Comparison of ENCODE assay signal across 29 cellular contexts in the genomic region with DNA sequence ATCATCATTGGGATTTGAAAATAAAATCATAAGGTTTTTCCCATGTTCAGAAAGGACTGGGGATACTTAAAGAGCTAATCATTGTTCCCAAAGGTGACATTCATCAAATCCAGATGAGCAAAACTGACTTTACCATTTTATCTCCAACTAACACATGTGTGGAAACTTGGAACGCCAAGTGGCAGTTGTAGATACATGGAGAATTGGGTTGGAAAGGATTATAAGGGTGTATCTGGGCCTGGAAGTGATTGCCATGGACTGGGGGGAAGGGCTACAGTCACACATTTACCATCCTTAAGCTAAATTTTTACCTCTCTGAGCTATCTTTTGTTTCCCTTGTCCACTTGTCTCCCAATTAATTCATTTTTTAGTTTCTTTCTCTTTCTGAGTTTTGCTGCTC.
"Had no signal": no experiment of that assay in that cellular context is flagged by ENCODE, and none has a peak within 500 bp of the region (broad histone marks: within the 10 kb centered on the region; RNA-seq: fewer than 3 reads in every experiment).

No MANE protein-coding gene starts in this region.

- H3K36me3 Mint-ChIP-seq: natural killer cell; stimulated activated effector memory CD8-positive, alpha-beta T cell treated with anti-CD3 and anti-CD28 coated beads, Interleukin-12 subunit alpha, Interleukin-12 subunit beta, amount 100 ng/mL, for 72 hours; stimulated activated naive B cell treated with anti-CD40 and anti-IgM and Interleukin-4, amounts not matched to agents 10 μg/mL and 1 μg/mL and 100 μg/mL, for 72 hours had no signal

- H3K4me3 ChIP-seq: ovary, psoas muscle, right lobe of liver, sigmoid colon, stomach, thoracic aorta, thyroid gland, tibial nerve, upper lobe of left lung, vagina had no signal

- H3K79me2 ChIP-seq: parathyroid adenoma had no signal

- H3K9me3 Mint-ChIP-seq: natural killer cell; nephron; stimulated activated effector memory CD8-positive, alpha-beta T cell treated with anti-CD3 and anti-CD28 coated beads, Interleukin-12 subunit alpha, Interleukin-12 subunit beta, amount 100 ng/mL, for 72 hours; stimulated activated naive B cell treated with anti-CD40 and anti-IgM and Interleukin-4, amounts not matched to agents 10 μg/mL and 1 μg/mL and 100 μg/mL, for 72 hours; stimulated activated naive CD8-positive, alpha-beta T cell treated with anti-CD3 and anti-CD28 coated beads, Interleukin-15, Interleukin-2, amounts not matched to agents 100 ng/mL and 50 ng/mL, for 24 hours had no signal

- H3K27me3 Mint-ChIP-seq: progenitor cell of endocrine pancreas; stimulated activated naive B cell treated with anti-CD40 and anti-IgM and Interleukin-4, amounts not matched to agents 10 μg/mL and 1 μg/mL and 100 μg/mL, for 72 hours had no signal

- H3K4me1 ChIP-seq: parathyroid adenoma, psoas muscle, right lobe of liver, sigmoid colon, stomach, thyroid gland, upper lobe of left lung, vagina had no signal

- H3K27ac Mint-ChIP-seq: natural killer cell; nephron; progenitor cell of endocrine pancreas; stimulated activated effector memory CD8-positive, alpha-beta T cell treated with anti-CD3 and anti-CD28 coated beads, Interleukin-12 subunit alpha, Interleukin-12 subunit beta, amount 100 ng/mL, for 72 hours; stimulated activated naive B cell treated with anti-CD40 and anti-IgM and Interleukin-4, amounts not matched to agents 10 μg/mL and 1 μg/mL and 100 μg/mL, for 72 hours; stimulated activated naive CD8-positive, alpha-beta T cell treated with anti-CD3 and anti-CD28 coated beads, Interleukin-15, Interleukin-2, amounts not matched to agents 100 ng/mL and 50 ng/mL, for 24 hours had no signal

- H2AFZ ChIP-seq: parathyroid adenoma had no signal

- H3K9ac ChIP-seq: parathyroid adenoma had no signal

- H3K27me3 ChIP-seq: neutrophil, ovary, right lobe of liver, sigmoid colon, stomach, thyroid gland, tibial nerve, upper lobe of left lung, vagina had no signal

- H3K9me3 ChIP-seq: neutrophil, ovary, psoas muscle, right lobe of liver, stomach, thoracic aorta, thyroid gland, tibial nerve, upper lobe of left lung, vagina had no signal

- ATAC-seq: natural killer cell; psoas muscle; right cardiac atrium; right lobe of liver; stimulated activated effector memory CD8-positive, alpha-beta T cell treated with anti-CD3 and anti-CD28 coated beads, Interleukin-12 subunit alpha, Interleukin-12 subunit beta, amount 100 ng/mL, for 72 hours; stimulated activated naive B cell treated with anti-CD40 and anti-IgM and Interleukin-4, amounts not matched to agents 10 μg/mL and 1 μg/mL and 100 μg/mL, for 72 hours had no signal

- H3K4me3 Mint-ChIP-seq: natural killer cell; nephron; stimulated activated effector memory CD8-positive, alpha-beta T cell treated with anti-CD3 and anti-CD28 coated beads, Interleukin-12 subunit alpha, Interleukin-12 subunit beta, amount 100 ng/mL, for 72 hours; stimulated activated naive B cell treated with anti-CD40 and anti-IgM and Interleukin-4, amounts not matched to agents 10 μg/mL and 1 μg/mL and 100 μg/mL, for 72 hours; stimulated activated naive CD8-positive, alpha-beta T cell treated with anti-CD3 and anti-CD28 coated beads, Interleukin-15, Interleukin-2, amounts not matched to agents 100 ng/mL and 50 ng/mL, for 24 hours had no signal

- H3K36me3 ChIP-seq: neutrophil, ovary, right lobe of liver, sigmoid colon, stomach, thoracic aorta, thyroid gland, tibial nerve, upper lobe of left lung, vagina had no signal

- H3K4me1 Mint-ChIP-seq: natural killer cell; nephron; stimulated activated effector memory CD8-positive, alpha-beta T cell treated with anti-CD3 and anti-CD28 coated beads, Interleukin-12 subunit alpha, Interleukin-12 subunit beta, amount 100 ng/mL, for 72 hours; stimulated activated naive B cell treated with anti-CD40 and anti-IgM and Interleukin-4, amounts not matched to agents 10 μg/mL and 1 μg/mL and 100 μg/mL, for 72 hours had no signal

- FAIRE-seq: small intestine, urothelium cell line had no signal

- H3K27ac ChIP-seq: neutrophil, ovary, parathyroid adenoma, psoas muscle, right lobe of liver, sigmoid colon, stomach, thoracic aorta, thyroid gland, tibial nerve, upper lobe of left lung, vagina had no signal

- DNase-seq: natural killer cell; nucleus accumbens; ovary; posterior cingulate gyrus; psoas muscle; right cardiac atrium; right lobe of liver; sigmoid colon; small intestine; stimulated activated CD4-positive, alpha-beta T cell treated with anti-CD3 and anti-CD28 coated beads, Interleukin-15, amount 100 ng/mL, for 24 hours; stimulated activated CD4-positive, alpha-beta T cell treated with anti-CD3 and anti-CD28 coated beads, Interleukin-2, amount 100 ng/mL, for 24 hours; stimulated activated CD4-positive, alpha-beta T cell treated with anti-CD3 and anti-CD28 coated beads, Interleukin-2, amount 100 ng/mL, for 48 hours; stimulated activated CD4-positive, alpha-beta T cell treated with anti-CD3 and anti-CD28 coated beads, Interleukin-4, amount 100 ng/mL, for 24 hours; stimulated activated naive B cell treated with anti-CD40 and anti-IgM and Interleukin-4, amounts not matched to agents 10 μg/mL and 1 μg/mL and 100 μg/mL, for 72 hours; stimulated activated naive CD4-positive, alpha-beta T cell treated with Interleukin-2 at 50 U/mL for 16 hours; stomach; thyroid gland; trophoblast cell; upper lobe of left lung had no signal
